ENCODE assay signal across 1 cellular context in the genomic region with DNA sequence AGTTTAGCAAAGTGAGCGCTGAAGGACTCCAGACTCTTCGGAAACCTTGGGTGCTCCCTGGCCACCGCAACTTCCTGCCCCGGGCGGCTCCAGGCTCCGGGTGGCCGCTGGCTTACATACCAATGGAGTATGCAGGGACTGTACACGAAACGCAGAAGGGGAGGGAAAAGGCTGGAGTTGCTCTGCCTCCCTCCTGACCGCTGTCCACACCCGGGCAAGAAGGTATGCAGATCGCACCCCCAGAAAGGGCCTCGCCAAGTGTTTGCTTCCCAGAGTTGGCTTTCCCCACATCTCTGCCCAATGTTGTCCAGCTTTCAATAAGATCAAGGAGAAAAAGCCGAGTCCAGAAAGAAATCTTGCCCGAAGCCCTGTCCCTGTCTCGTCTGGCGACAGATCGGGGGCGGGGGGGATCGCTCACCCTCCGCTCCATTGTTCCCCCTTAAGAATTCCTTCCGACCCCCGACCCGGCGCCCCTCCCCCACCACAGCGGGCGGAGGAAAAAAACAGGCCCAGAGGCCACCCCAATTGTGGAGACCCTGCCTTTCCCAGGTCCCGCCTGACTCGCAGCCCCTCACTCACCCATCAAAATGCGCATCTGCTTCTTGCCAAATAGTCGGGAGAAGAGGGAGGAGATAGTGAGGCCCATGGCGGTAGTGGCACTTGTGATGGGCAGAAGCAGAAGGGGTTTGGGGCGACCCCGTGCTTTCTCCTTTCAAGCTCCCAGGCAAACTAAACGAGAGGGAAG.
TF ChIP-seq lines count a peak whose summit lies in the region.

No MANE protein-coding gene starts in this region.

TF ChIP-seq in K562, 482 proteins besides CTCF, POLR2A, EP300 and RAD21 (continues in another document):
- TF ChIP-seq NCOR1 (IDR thresholded peaks at IDR 0.05) (peak; percentile 3; the same call in 1 of the 2 replicates), ZNF764 (CRISPR knock-in tag; IDR thresholded peaks at IDR 0.05; ENCODE audit: low read depth) (no peak), TEAD1 (CRISPR knock-in tag; IDR thresholded peaks at IDR 0.05) (peak in 1 of 2 experiments; percentile 49; a peak in 1 of 4 replicates), NFRKB (IDR thresholded peaks at IDR 0.05; ENCODE audit: low read depth) (peak; percentile 72; the same call in 1 of the 2 replicates), ZC3H4 (CRISPR knock-in tag; IDR thresholded peaks at IDR 0.05; ENCODE audit: borderline replicate concordance) (peak; percentile 78; the same call in 1 of the 2 replicates), TAF1 (IDR thresholded peaks at IDR 0.05; ENCODE audit: control insufficient read depth, extremely low read depth, insufficient read depth, low read length, severe bottlenecking) (peak; percentile 19), HNRNPUL1 (IDR thresholded peaks at IDR 0.05; ENCODE audit: low read length) (no peak), HMG20A (CRISPR knock-in tag; conservative IDR thresholded peaks at IDR 0.05) (no peak), SRSF3 (IDR thresholded peaks at IDR 0.05; ENCODE audit: insufficient read depth, low read length) (peak; percentile 43; the same call in 1 of the 2 replicates), THRAP3 (IDR thresholded peaks at IDR 0.05; ENCODE audit: borderline replicate concordance) (no peak), TOE1 (IDR thresholded peaks at IDR 0.05; ENCODE audit: borderline replicate concordance) (0 out of 2 replicates have a peak, but pooled peaks have one; percentile 32), TOE1 (CRISPR knock-in tag; IDR thresholded peaks at IDR 0.05; ENCODE audit: borderline replicate concordance, low read depth) (no peak), ZKSCAN1 (IDR thresholded peaks at IDR 0.05; ENCODE audit: low read depth, low read length) (no peak), SIN3A (IDR thresholded peaks at IDR 0.05; ENCODE audit: borderline replicate concordance in 2 of 2, control insufficient read depth in 1 of 2, low read depth in 2 of 2, low read length in 2 of 2) (peak in 1 of 2 experiments; percentile 25; a peak in 1 of 4 replicates), ETV1 (tag; conservative IDR thresholded peaks at IDR 0.05; ENCODE audit: low read depth) (0 out of 2 replicates have a peak, but pooled peaks have one; percentile 24), MED1 (CRISPR knock-in tag; IDR thresholded peaks at IDR 0.05; ENCODE audit: borderline replicate concordance) (no peak), NCOA1 (IDR thresholded peaks at IDR 0.05; ENCODE audit: low read depth) (0 out of 2 replicates have a peak, but pooled peaks have one; percentile 35)
- TF ChIP-seq, protein P1, sequence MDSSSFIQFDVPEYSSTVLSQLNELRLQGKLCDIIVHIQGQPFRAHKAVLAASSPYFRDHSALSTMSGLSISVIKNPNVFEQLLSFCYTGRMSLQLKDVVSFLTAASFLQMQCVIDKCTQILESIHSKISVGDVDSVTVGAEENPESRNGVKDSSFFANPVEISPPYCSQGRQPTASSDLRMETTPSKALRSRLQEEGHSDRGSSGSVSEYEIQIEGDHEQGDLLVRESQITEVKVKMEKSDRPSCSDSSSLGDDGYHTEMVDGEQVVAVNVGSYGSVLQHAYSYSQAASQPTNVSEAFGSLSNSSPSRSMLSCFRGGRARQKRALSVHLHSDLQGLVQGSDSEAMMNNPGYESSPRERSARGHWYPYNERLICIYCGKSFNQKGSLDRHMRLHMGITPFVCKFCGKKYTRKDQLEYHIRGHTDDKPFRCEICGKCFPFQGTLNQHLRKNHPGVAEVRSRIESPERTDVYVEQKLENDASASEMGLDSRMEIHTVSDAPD (CRISPR knock-in tag; IDR thresholded peaks at IDR 0.05), result no peak
- TF ChIP-seq, protein P2, sequence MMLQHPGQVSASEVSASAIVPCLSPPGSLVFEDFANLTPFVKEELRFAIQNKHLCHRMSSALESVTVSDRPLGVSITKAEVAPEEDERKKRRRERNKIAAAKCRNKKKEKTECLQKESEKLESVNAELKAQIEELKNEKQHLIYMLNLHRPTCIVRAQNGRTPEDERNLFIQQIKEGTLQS (IDR thresholded peaks at IDR 0.05), result no peak
- TF ChIP-seq, protein P2 (CRISPR knock-in tag; conservative IDR thresholded peaks at IDR 0.05), result 0 out of 2 replicates have a peak, but pooled peaks have one; percentile 72
- TF ChIP-seq, protein P3, sequence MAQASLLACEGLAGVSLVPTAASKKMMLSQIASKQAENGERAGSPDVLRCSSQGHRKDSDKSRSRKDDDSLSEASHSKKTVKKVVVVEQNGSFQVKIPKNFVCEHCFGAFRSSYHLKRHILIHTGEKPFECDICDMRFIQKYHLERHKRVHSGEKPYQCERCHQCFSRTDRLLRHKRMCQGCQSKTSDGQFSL (CRISPR knock-in tag; IDR thresholded peaks at IDR 0.05), result no peak
- TF ChIP-seq, protein P3 (tag; IDR thresholded peaks at IDR 0.05), result no peak
- TF ChIP-seq, protein P4, sequence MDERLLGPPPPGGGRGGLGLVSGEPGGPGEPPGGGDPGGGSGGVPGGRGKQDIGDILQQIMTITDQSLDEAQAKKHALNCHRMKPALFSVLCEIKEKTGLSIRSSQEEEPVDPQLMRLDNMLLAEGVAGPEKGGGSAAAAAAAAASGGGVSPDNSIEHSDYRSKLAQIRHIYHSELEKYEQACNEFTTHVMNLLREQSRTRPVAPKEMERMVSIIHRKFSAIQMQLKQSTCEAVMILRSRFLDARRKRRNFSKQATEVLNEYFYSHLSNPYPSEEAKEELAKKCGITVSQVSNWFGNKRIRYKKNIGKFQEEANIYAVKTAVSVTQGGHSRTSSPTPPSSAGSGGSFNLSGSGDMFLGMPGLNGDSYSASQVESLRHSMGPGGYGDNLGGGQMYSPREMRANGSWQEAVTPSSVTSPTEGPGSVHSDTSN (CRISPR knock-in tag; IDR thresholded peaks at IDR 0.05; ENCODE audit: low read depth), result no peak
- TF ChIP-seq, protein P4 (tag; conservative IDR thresholded peaks at IDR 0.05; ENCODE audit: low read depth), result no peak
- TF ChIP-seq, protein P5, sequence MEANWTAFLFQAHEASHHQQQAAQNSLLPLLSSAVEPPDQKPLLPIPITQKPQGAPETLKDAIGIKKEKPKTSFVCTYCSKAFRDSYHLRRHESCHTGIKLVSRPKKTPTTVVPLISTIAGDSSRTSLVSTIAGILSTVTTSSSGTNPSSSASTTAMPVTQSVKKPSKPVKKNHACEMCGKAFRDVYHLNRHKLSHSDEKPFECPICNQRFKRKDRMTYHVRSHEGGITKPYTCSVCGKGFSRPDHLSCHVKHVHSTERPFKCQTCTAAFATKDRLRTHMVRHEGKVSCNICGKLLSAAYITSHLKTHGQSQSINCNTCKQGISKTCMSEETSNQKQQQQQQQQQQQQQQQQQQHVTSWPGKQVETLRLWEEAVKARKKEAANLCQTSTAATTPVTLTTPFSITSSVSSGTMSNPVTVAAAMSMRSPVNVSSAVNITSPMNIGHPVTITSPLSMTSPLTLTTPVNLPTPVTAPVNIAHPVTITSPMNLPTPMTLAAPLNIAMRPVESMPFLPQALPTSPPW (CRISPR knock-in tag; IDR thresholded peaks at IDR 0.05), result 0 out of 2 replicates have a peak, but pooled peaks have one; percentile 6
- TF ChIP-seq, protein P6, sequence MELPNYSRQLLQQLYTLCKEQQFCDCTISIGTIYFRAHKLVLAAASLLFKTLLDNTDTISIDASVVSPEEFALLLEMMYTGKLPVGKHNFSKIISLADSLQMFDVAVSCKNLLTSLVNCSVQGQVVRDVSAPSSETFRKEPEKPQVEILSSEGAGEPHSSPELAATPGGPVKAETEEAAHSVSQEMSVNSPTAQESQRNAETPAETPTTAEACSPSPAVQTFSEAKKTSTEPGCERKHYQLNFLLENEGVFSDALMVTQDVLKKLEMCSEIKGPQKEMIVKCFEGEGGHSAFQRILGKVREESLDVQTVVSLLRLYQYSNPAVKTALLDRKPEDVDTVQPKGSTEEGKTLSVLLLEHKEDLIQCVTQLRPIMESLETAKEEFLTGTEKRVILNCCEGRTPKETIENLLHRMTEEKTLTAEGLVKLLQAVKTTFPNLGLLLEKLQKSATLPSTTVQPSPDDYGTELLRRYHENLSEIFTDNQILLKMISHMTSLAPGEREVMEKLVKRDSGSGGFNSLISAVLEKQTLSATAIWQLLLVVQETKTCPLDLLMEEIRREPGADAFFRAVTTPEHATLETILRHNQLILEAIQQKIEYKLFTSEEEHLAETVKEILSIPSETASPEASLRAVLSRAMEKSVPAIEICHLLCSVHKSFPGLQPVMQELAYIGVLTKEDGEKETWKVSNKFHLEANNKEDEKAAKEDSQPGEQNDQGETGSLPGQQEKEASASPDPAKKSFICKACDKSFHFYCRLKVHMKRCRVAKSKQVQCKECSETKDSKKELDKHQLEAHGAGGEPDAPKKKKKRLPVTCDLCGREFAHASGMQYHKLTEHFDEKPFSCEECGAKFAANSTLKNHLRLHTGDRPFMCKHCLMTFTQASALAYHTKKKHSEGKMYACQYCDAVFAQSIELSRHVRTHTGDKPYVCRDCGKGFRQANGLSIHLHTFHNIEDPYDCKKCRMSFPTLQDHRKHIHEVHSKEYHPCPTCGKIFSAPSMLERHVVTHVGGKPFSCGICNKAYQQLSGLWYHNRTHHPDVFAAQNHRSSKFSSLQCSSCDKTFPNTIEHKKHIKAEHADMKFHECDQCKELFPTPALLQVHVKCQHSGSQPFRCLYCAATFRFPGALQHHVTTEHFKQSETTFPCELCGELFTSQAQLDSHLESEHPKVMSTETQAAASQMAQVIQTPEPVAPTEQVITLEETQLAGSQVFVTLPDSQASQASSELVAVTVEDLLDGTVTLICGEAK (IDR thresholded peaks at IDR 0.05), result no peak
- TF ChIP-seq, protein P6 (CRISPR knock-in tag; IDR thresholded peaks at IDR 0.05), result 0 out of 2 replicates have a peak, but pooled peaks have one; percentile 27
- TF ChIP-seq, protein P7, sequence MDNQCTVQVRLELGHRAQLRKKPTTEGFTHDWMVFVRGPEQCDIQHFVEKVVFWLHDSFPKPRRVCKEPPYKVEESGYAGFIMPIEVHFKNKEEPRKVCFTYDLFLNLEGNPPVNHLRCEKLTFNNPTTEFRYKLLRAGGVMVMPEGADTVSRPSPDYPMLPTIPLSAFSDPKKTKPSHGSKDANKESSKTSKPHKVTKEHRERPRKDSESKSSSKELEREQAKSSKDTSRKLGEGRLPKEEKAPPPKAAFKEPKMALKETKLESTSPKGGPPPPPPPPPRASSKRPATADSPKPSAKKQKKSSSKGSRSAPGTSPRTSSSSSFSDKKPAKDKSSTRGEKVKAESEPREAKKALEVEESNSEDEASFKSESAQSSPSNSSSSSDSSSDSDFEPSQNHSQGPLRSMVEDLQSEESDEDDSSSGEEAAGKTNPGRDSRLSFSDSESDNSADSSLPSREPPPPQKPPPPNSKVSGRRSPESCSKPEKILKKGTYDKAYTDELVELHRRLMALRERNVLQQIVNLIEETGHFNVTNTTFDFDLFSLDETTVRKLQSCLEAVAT (IDR thresholded peaks at IDR 0.05), result peak; percentile 82 to 90
- TF ChIP-seq, protein P8, sequence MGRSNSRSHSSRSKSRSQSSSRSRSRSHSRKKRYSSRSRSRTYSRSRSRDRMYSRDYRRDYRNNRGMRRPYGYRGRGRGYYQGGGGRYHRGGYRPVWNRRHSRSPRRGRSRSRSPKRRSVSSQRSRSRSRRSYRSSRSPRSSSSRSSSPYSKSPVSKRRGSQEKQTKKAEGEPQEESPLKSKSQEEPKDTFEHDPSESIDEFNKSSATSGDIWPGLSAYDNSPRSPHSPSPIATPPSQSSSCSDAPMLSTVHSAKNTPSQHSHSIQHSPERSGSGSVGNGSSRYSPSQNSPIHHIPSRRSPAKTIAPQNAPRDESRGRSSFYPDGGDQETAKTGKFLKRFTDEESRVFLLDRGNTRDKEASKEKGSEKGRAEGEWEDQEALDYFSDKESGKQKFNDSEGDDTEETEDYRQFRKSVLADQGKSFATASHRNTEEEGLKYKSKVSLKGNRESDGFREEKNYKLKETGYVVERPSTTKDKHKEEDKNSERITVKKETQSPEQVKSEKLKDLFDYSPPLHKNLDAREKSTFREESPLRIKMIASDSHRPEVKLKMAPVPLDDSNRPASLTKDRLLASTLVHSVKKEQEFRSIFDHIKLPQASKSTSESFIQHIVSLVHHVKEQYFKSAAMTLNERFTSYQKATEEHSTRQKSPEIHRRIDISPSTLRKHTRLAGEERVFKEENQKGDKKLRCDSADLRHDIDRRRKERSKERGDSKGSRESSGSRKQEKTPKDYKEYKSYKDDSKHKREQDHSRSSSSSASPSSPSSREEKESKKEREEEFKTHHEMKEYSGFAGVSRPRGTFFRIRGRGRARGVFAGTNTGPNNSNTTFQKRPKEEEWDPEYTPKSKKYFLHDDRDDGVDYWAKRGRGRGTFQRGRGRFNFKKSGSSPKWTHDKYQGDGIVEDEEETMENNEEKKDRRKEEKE (IDR thresholded peaks at IDR 0.05; ENCODE audit: borderline replicate concordance in 1 of 2, control insufficient read depth in 1 of 2, low read depth in 2 of 2, low read length in 1 of 2), result 0 out of 4 replicates have a peak, but pooled peaks of 1 of the 2 experiments have one; percentile 12
